Comparison of ENCODE assay signal across 18 cellular contexts in the genomic region with DNA sequence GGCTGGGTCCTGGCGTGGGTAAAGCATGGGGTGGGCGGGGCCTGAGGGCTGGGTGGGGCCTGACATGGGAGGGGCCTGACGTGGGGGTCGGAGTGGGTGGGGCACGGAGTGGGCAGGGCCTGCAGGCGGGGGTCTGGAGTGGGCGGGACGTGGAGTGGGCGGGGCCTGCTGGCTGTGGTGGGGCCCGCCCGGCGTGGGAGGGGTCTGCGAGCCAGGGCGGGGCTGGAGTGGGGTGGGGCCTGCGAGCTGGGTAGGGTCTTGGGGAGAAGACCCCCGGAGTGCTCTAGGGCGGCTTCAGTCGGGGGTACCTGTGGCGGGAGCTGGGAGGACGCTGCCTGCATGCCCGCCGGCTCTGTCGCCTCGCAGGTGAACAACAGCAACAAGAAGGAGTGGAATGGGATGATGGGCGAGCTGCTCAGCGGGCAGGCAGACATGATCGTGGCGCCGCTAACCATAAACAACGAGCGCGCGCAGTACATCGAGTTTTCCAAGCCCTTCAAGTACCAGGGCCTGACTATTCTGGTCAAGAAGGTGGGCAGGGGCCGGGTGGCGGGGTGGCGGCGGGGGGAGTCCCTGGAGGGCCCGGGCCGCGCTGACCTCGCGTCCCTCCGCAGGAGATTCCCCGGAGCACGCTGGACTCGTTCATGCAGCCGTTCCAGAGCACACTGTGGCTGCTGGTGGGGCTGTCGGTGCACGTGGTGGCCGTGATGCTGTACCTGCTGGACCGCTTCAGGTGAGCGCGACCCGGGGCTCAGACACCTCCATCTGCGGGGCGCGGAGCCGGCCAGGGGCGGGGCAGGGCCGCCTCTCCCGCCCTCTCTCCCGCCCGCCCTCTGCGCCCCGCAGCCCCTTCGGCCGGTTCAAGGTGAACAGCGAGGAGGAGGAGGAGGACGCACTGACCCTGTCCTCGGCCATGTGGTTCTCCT. TPM values are rescaled to one million over a fixed set of nuclear protein-coding genes. Genes with fewer than 3 reads are reported as not detected.
A peak's percentile ranks its signal among the peaks of the same experiment; 100 is the strongest.
DNase-seq lines count a peak whose midpoint lies in the region; ATAC-seq, FAIRE-seq and TF ChIP-seq lines count a peak whose summit lies in the region.
"Had no signal": no experiment of that assay in that cellular context is flagged by ENCODE, and none has a peak within 500 bp of the region (broad histone marks: within the 10 kb centered on the region; RNA-seq: fewer than 3 reads in every experiment).

No MANE protein-coding gene starts in this region.

- H3K79me2 ChIP-seq in HepG2 (ENCODE audit: insufficient read depth, low read length) (no peaks in the 10 kb centered on the region), hepatocyte (no peaks in the 10 kb centered on the region)

- no peaks in the 10 kb centered on the region for H3K9me3 ChIP-seq in HepG2 (ENCODE audit: low read length)
- no peaks in the 10 kb centered on the region for H3K9me3 ChIP-seq in right lobe of liver
- no peaks in the 10 kb centered on the region for H3K9me3 ChIP-seq in hepatocyte (ENCODE audit: low read depth)
- H3K9me3 ChIP-seq in Peyer's patch: no peaks in the 10 kb centered on the region
- H3K9me3 ChIP-seq: psoas muscle, tibial nerve had no signal

- intact Hi-C loops in HepG2 (cut with micrococcal nuclease; ENCODE audit: unreplicated experiment) (no loop called here), right lobe of liver (cut with DNase I) (loop anchor here in 1 of 2 donors (10.0 kb wide), 1 partner anchor 613 kb away; no protein-coding TSS in a partner anchor)

- BruUV-seq in HepG2 (replicated peaks; lab: Mats Ljungman, UMichigan): no TSS peak

- CTCF ChIA-PET in HepG2 (lab: Yijun Ruan, JAX; ENCODE audit: low intra/inter-chr PET ratio, low total read pairs): interaction anchor here (1.1 kb wide), 1 partner anchor 74 kb away, joined by 3 read pairs; no protein-coding TSS in a partner anchor

- POLR2A ChIA-PET in HepG2 (lab: Yijun Ruan, JAX): interaction anchor here (0.6 to 1.3 kb wide), 5 partner anchors 8 to 62 kb away, joined by 3 to 5 read pairs (median 3); a partner anchor contains a TSS

- H4K20me1 ChIP-seq in HepG2 (ENCODE audit: insufficient read depth, low read length) (no peaks in the 10 kb centered on the region), hepatocyte (ENCODE audit: insufficient read depth, poor library complexity, severe bottlenecking) (no peaks in the 10 kb centered on the region)

- FAIRE-seq in HepG2 (lab: Jason Lieb, UNC): no peak
- FAIRE-seq: GM12892 had no signal

- no peak overlapping the region for H3K27ac ChIP-seq in HepG2 (ENCODE audit: extremely low read length, insufficient read depth, low read length)
- no peak overlapping the region for H3K27ac ChIP-seq in right lobe of liver
- no peak overlapping the region for H3K27ac ChIP-seq in hepatocyte
- no peak overlapping the region for H3K27ac ChIP-seq in Peyer's patch
- H3K27ac ChIP-seq: foreskin keratinocyte, psoas muscle, tibial nerve, WERI-Rb-1 had no signal

- no peak for TF ChIP-seq RAD21 in HepG2 (CRISPR knock-in tag; IDR thresholded peaks at IDR 0.05)

- DNase-seq in HepG2 (ENCODE audit: low spot score): no peak
- DNase-seq in right lobe of liver: no peak
- peak; percentile 64 for DNase-seq in NCI-H748 treated with DMSO at 0.1 percent for 48 hours (lab: John Stamatoyannopoulos, UW)
- no peak for DNase-seq in hepatocyte (ENCODE audit: low spot score)
- no peak for DNase-seq in effector CD8-positive, alpha-beta T cell (lab: John Stamatoyannopoulos, UW)
- DNase-seq in NCI-H774 (lab: John Stamatoyannopoulos, UW): no peak
- DNase-seq in Peyer's patch: no peak
- DNase-seq in activated naive CD4-positive, alpha-beta T cell treated with Interleukin-2 at 50 U/mL for 16 hours: no peak
- DNase-seq: EL; foreskin keratinocyte; kidney glomerular epithelial cell; NCI-H1694; NK-92 treated with Interleukin-12 subunit alpha and Interleukin-12 subunit beta, amount 100 ng/mL, for 24 hours; psoas muscle; WERI-Rb-1 had no signal

- peak overlapping the region in 2 of 3 experiments; percentile 13 to 62; a peak in 3 of 6 replicates for H3K4me3 ChIP-seq in HepG2 (replicated peaks in 1 of 3; ENCODE audit: insufficient read depth in 1 of 3, low read depth in 2 of 3, low read length in 3 of 3)
- H3K4me3 ChIP-seq in right lobe of liver: no peak overlapping the region
- no peak overlapping the region for H3K4me3 ChIP-seq in hepatocyte
- no peak overlapping the region for H3K4me3 ChIP-seq in Peyer's patch

- H3K27me3 ChIP-seq in HepG2 (ENCODE audit: control insufficient read depth in 1 of 2, insufficient read depth in 2 of 2, low read length in 2 of 2) (peaks cover 20 to 88% of the 10 kb centered on the region in 2 experiments; a peak in 4 of 5 replicates), right lobe of liver (peaks cover 6 to 42% of the 10 kb centered on the region in 2 donors), hepatocyte (peaks cover 95% of the 10 kb centered on the region), Peyer's patch (peaks cover 0 to 70% of the 10 kb centered on the region in 2 donors)

- H3K36me3 ChIP-seq in HepG2 (replicated peaks in 1 of 2; ENCODE audit: control insufficient read depth in 1 of 2, insufficient read depth in 2 of 2, low read length in 2 of 2) (no peaks in the 10 kb centered on the region), right lobe of liver (no peaks in the 10 kb centered on the region), hepatocyte (replicated peaks; ENCODE audit: insufficient read depth, low read depth) (no peaks in the 10 kb centered on the region), Peyer's patch (no peaks in the 10 kb centered on the region)
- H3K36me3 ChIP-seq: tibial nerve, WERI-Rb-1 had no signal

- no peak overlapping the region for H2AFZ ChIP-seq in HepG2 (ENCODE audit: low read length)
- no peak overlapping the region for H2AFZ ChIP-seq in hepatocyte

- H3K4me2 ChIP-seq in HepG2 (ENCODE audit: low read depth, low read length): peak overlapping the region; percentile 63; the same call in 1 of the 2 replicates
- peak overlapping the region; percentile 78 for H3K4me2 ChIP-seq in hepatocyte

- ATAC-seq in HepG2 (peak; percentile 12), right lobe of liver (no peak)

- TF ChIP-seq POLR2A in HepG2 (IDR thresholded peaks at IDR 0.05; ENCODE audit: insufficient read depth in 1 of 2, low read depth in 2 of 2, low read length in 2 of 2) (no peak), right lobe of liver (IDR thresholded peaks at IDR 0.05) (no peak), Peyer's patch (IDR thresholded peaks at IDR 0.05) (no peak)

- 11% methylated on average over 7 of the region's 71 CpGs for WGBS in HepG2 (ENCODE audit: low lambda C conversion rate)
- 13% methylated on average over 12 of the region's 71 CpGs for WGBS in right lobe of liver (ENCODE audit: insufficient coverage, low coverage, low lambda C conversion rate, missing lambda C conversion rate)
- 9% methylated on average over 30 of the region's 71 CpGs for WGBS in hepatocyte (ENCODE audit: low lambda C conversion rate, missing lambda C conversion rate)

- no peaks in the 10 kb centered on the region for H3K9me2 ChIP-seq in hepatocyte (replicated peaks; ENCODE audit: insufficient read depth)

- no peak overlapping the region for H3K9ac ChIP-seq in HepG2 (ENCODE audit: insufficient read depth, low read depth, low read length)

- H3K4me1 ChIP-seq in HepG2 (ENCODE audit: insufficient read depth, low read length): no peaks in the 10 kb centered on the region
- H3K4me1 ChIP-seq in right lobe of liver: peaks cover 0 to 6% (median 0%) of the 10 kb centered on the region in 4 donors
- peaks cover 10% of the 10 kb centered on the region for H3K4me1 ChIP-seq in hepatocyte (ENCODE audit: insufficient read depth)
- peaks cover 0 to 31% (median 11%) of the 10 kb centered on the region in 4 donors for H3K4me1 ChIP-seq in Peyer's patch
- H3K4me1 ChIP-seq: foreskin keratinocyte had no signal

- TF ChIP-seq EP300 in HepG2 (IDR thresholded peaks at IDR 0.05; ENCODE audit: low read depth in 2 of 2, low read length in 2 of 2): no peak
- TF ChIP-seq EP300 in HepG2 (CRISPR knock-in tag; IDR thresholded peaks at IDR 0.05; ENCODE audit: borderline replicate concordance): no peak

- TF ChIP-seq CTCF in HepG2 (CRISPR knock-in tag; IDR thresholded peaks at IDR 0.05) (no peak), right lobe of liver (IDR thresholded peaks at IDR 0.05) (no peak), hepatocyte (IDR thresholded peaks at IDR 0.05; ENCODE audit: poor library complexity) (no peak), Peyer's patch (IDR thresholded peaks at IDR 0.05) (no peak)

- in situ Hi-C loops in HepG2 (cut with HindIII; ENCODE audit: extremely low pct_ligation_motif_present, low pct_unique_long_range_greater_than_20kb): no loop called here

RNA-seq across cellular contexts. Expression of a gene that starts 8.0 kb away (rescaled TPM):
- total RNA-seq in HepG2 (2016; rRNA removed; fragmentation: Illumina TruSeq; extraction: Trizol) (not detected in 2 replicates), right lobe of liver (under 1 TPM in 2 of 6 experiments, not detected in 4; 0.17 to 0.18 TPM), hepatocyte (0.73 and 1.1 TPM in 2 replicates), Peyer's patch (10 to 100 TPM; 14.5 to 45.7 (median 34.1) TPM)
- total RNA-seq in HepG2 (2016; cell fraction: cytosol; rRNA removed; fragmentation: Illumina TruSeq; extraction: Trizol; ENCODE audit: low read depth): not detected in 2 replicates
- total RNA-seq in HepG2 (2016; cell fraction: insoluble cytoplasmic fraction; rRNA removed; fragmentation: Illumina TruSeq; extraction: Trizol): not detected in 2 replicates
- total RNA-seq in HepG2 (2016; cell fraction: membrane; rRNA removed; fragmentation: Illumina TruSeq; extraction: Trizol): not detected in 2 replicates
- total RNA-seq in HepG2 (2016; cell fraction: nucleus; rRNA removed; fragmentation: Illumina TruSeq; extraction: Trizol): not detected in 2 replicates
- polyA plus RNA-seq in HepG2 (2011; rRNA removed) (not detected in 2 replicates), hepatocyte (0.89 and 2.6 TPM in 2 replicates)
- polyA plus RNA-seq in HepG2 (2011; cell fraction: cytosol; rRNA removed): 0.09 TPM in 1 of 2 replicates, not detected in the other
- 0.18 and 0.26 TPM in 2 replicates for polyA plus RNA-seq in HepG2 (2011; cell fraction: nucleus; rRNA removed)
- polyA plus RNA-seq in HepG2 (2012): not detected in 2 replicates
- not detected in 2 replicates for polyA plus RNA-seq in HepG2 (2016; cell fraction: cytosol; fragmentation: Illumina TruSeq; extraction: Trizol; ENCODE audit: low read depth)
- not detected in 2 replicates for polyA plus RNA-seq in HepG2 (2016; cell fraction: insoluble cytoplasmic fraction; fragmentation: Illumina TruSeq; extraction: Trizol; ENCODE audit: low read depth)
- not detected in 2 replicates for polyA plus RNA-seq in HepG2 (2016; cell fraction: membrane; fragmentation: Illumina TruSeq; extraction: Trizol; ENCODE audit: low read depth)
- not detected in 2 replicates for polyA plus RNA-seq in HepG2 (2016; cell fraction: nucleus; fragmentation: Illumina TruSeq; extraction: Trizol; ENCODE audit: insufficient read depth, low read depth)
- 0.21 TPM in 1 of 2 replicates, not detected in the other for polyA minus RNA-seq in HepG2 (2011; rRNA and poly(A)+ RNA removed; ENCODE audit: low replicate concordance)
- polyA minus RNA-seq in HepG2 (2011; cell fraction: cytosol; rRNA and poly(A)+ RNA removed): not detected in 2 replicates
- polyA minus RNA-seq in HepG2 (2011; cell fraction: nucleus; rRNA and poly(A)+ RNA removed): not detected in 2 replicates
- total RNA-seq: foreskin keratinocyte, psoas muscle, tibial nerve had no signal
- polyA plus RNA-seq: BJ, foreskin keratinocyte, psoas muscle had no signal

RNA-seq across cellular contexts. Expression of a gene that starts 10.0 kb away (rescaled TPM):
- total RNA-seq in HepG2 (2016; rRNA removed; fragmentation: Illumina TruSeq; extraction: Trizol): not detected in 2 replicates
- not detected in 2 replicates for total RNA-seq in HepG2 (2016; cell fraction: cytosol; rRNA removed; fragmentation: Illumina TruSeq; extraction: Trizol; ENCODE audit: low read depth)
- total RNA-seq in HepG2 (2016; cell fraction: insoluble cytoplasmic fraction; rRNA removed; fragmentation: Illumina TruSeq; extraction: Trizol): not detected in 2 replicates
- total RNA-seq in HepG2 (2016; cell fraction: membrane; rRNA removed; fragmentation: Illumina TruSeq; extraction: Trizol): not detected in 2 replicates
- not detected in 2 replicates for total RNA-seq in HepG2 (2016; cell fraction: nucleus; rRNA removed; fragmentation: Illumina TruSeq; extraction: Trizol)
- not detected in 2 replicates for polyA plus RNA-seq in HepG2 (2011; rRNA removed)
- not detected in 2 replicates for polyA plus RNA-seq in HepG2 (2011; cell fraction: cytosol; rRNA removed)
- not detected in 2 replicates for polyA plus RNA-seq in HepG2 (2011; cell fraction: nucleus; rRNA removed)
- polyA plus RNA-seq in HepG2 (2012): not detected in 2 replicates
- polyA plus RNA-seq in HepG2 (2016; cell fraction: cytosol; fragmentation: Illumina TruSeq; extraction: Trizol; ENCODE audit: low read depth): not detected in 2 replicates
- polyA plus RNA-seq in HepG2 (2016; cell fraction: insoluble cytoplasmic fraction; fragmentation: Illumina TruSeq; extraction: Trizol; ENCODE audit: low read depth): not detected in 2 replicates
- not detected in 2 replicates for polyA plus RNA-seq in HepG2 (2016; cell fraction: membrane; fragmentation: Illumina TruSeq; extraction: Trizol; ENCODE audit: low read depth)
- not detected in 2 replicates for polyA plus RNA-seq in HepG2 (2016; cell fraction: nucleus; fragmentation: Illumina TruSeq; extraction: Trizol; ENCODE audit: insufficient read depth, low read depth)
- 0.19 TPM in 1 of 2 replicates, not detected in the other for polyA minus RNA-seq in HepG2 (2011; rRNA and poly(A)+ RNA removed; ENCODE audit: low replicate concordance)
- not detected in 2 replicates for polyA minus RNA-seq in HepG2 (2011; cell fraction: cytosol; rRNA and poly(A)+ RNA removed)
- not detected in 2 replicates for polyA minus RNA-seq in HepG2 (2011; cell fraction: nucleus; rRNA and poly(A)+ RNA removed)
- total RNA-seq in right lobe of liver: not detected
- not detected in 2 replicates for total RNA-seq in hepatocyte
- not detected in 2 replicates for polyA plus RNA-seq in hepatocyte
- total RNA-seq in Peyer's patch: not detected
- total RNA-seq: foreskin keratinocyte, psoas muscle, tibial nerve had no signal
- polyA plus RNA-seq: BJ, foreskin keratinocyte, psoas muscle had no signal

RNA-seq across cellular contexts. Expression of a gene that starts 22.9 kb away (rescaled TPM):
- total RNA-seq in HepG2 (2016; rRNA removed; fragmentation: Illumina TruSeq; extraction: Trizol) (not detected in 2 replicates), right lobe of liver (not detected), hepatocyte (not detected in 2 replicates), Peyer's patch (not detected)
- total RNA-seq in HepG2 (2016; cell fraction: cytosol; rRNA removed; fragmentation: Illumina TruSeq; extraction: Trizol; ENCODE audit: low read depth): not detected in 2 replicates
- total RNA-seq in HepG2 (2016; cell fraction: insoluble cytoplasmic fraction; rRNA removed; fragmentation: Illumina TruSeq; extraction: Trizol): not detected in 2 replicates
- not detected in 2 replicates for total RNA-seq in HepG2 (2016; cell fraction: membrane; rRNA removed; fragmentation: Illumina TruSeq; extraction: Trizol)
- 0.09 TPM in 1 of 2 replicates, not detected in the other for total RNA-seq in HepG2 (2016; cell fraction: nucleus; rRNA removed; fragmentation: Illumina TruSeq; extraction: Trizol)
- polyA plus RNA-seq in HepG2 (2011; rRNA removed) (0.05 and 0.13 TPM in 2 replicates), hepatocyte (not detected in 2 replicates)
- 0.04 and 0.16 TPM in 2 replicates for polyA plus RNA-seq in HepG2 (2011; cell fraction: cytosol; rRNA removed)
- polyA plus RNA-seq in HepG2 (2011; cell fraction: nucleus; rRNA removed): 0.64 and 1.3 TPM in 2 replicates
- 0.32 and 0.40 TPM in 2 replicates for polyA plus RNA-seq in HepG2 (2012)
- not detected in 2 replicates for polyA plus RNA-seq in HepG2 (2016; cell fraction: cytosol; fragmentation: Illumina TruSeq; extraction: Trizol; ENCODE audit: low read depth)
- polyA plus RNA-seq in HepG2 (2016; cell fraction: insoluble cytoplasmic fraction; fragmentation: Illumina TruSeq; extraction: Trizol; ENCODE audit: low read depth): not detected in 2 replicates
- polyA plus RNA-seq in HepG2 (2016; cell fraction: membrane; fragmentation: Illumina TruSeq; extraction: Trizol; ENCODE audit: low read depth): not detected in 2 replicates
- not detected in 2 replicates for polyA plus RNA-seq in HepG2 (2016; cell fraction: nucleus; fragmentation: Illumina TruSeq; extraction: Trizol; ENCODE audit: insufficient read depth, low read depth)
- polyA minus RNA-seq in HepG2 (2011; rRNA and poly(A)+ RNA removed; ENCODE audit: low replicate concordance): 0.05 and 0.06 TPM in 2 replicates
- polyA minus RNA-seq in HepG2 (2011; cell fraction: cytosol; rRNA and poly(A)+ RNA removed): not detected in 2 replicates
- 0.39 TPM in 1 of 2 replicates, not detected in the other for polyA minus RNA-seq in HepG2 (2011; cell fraction: nucleus; rRNA and poly(A)+ RNA removed)
- total RNA-seq: psoas muscle had no signal

RNA-seq across cellular contexts. Expression of a gene that starts 26.5 kb away (rescaled TPM):
- 7.4 and 12.3 TPM in 2 replicates for total RNA-seq in HepG2 (2016; rRNA removed; fragmentation: Illumina TruSeq; extraction: Trizol)
- total RNA-seq in HepG2 (2016; cell fraction: cytosol; rRNA removed; fragmentation: Illumina TruSeq; extraction: Trizol; ENCODE audit: low read depth): 22.4 and 23.5 TPM in 2 replicates
- total RNA-seq in HepG2 (2016; cell fraction: insoluble cytoplasmic fraction; rRNA removed; fragmentation: Illumina TruSeq; extraction: Trizol): 6.6 and 15.0 TPM in 2 replicates
- 6.3 and 6.7 TPM in 2 replicates for total RNA-seq in HepG2 (2016; cell fraction: membrane; rRNA removed; fragmentation: Illumina TruSeq; extraction: Trizol)
- 17.6 and 21.6 TPM in 2 replicates for total RNA-seq in HepG2 (2016; cell fraction: nucleus; rRNA removed; fragmentation: Illumina TruSeq; extraction: Trizol)
- polyA plus RNA-seq in HepG2 (2011; rRNA removed): 15.4 and 21.6 TPM in 2 replicates
- 5.4 and 9.8 TPM in 2 replicates for polyA plus RNA-seq in HepG2 (2011; cell fraction: cytosol; rRNA removed)
- 144 and 175 TPM in 2 replicates for polyA plus RNA-seq in HepG2 (2011; cell fraction: nucleus; rRNA removed)
- polyA plus RNA-seq in HepG2 (2012): 13.6 and 16.6 TPM in 2 replicates
- 2.4 and 3.3 TPM in 2 replicates for polyA plus RNA-seq in HepG2 (2016; cell fraction: cytosol; fragmentation: Illumina TruSeq; extraction: Trizol; ENCODE audit: low read depth)
- 11.2 and 14.3 TPM in 2 replicates for polyA plus RNA-seq in HepG2 (2016; cell fraction: insoluble cytoplasmic fraction; fragmentation: Illumina TruSeq; extraction: Trizol; ENCODE audit: low read depth)
- 4.1 TPM in 2 replicates for polyA plus RNA-seq in HepG2 (2016; cell fraction: membrane; fragmentation: Illumina TruSeq; extraction: Trizol; ENCODE audit: low read depth)
- polyA plus RNA-seq in HepG2 (2016; cell fraction: nucleus; fragmentation: Illumina TruSeq; extraction: Trizol; ENCODE audit: insufficient read depth, low read depth): 64.9 and 72.0 TPM in 2 replicates
- polyA minus RNA-seq in HepG2 (2011; rRNA and poly(A)+ RNA removed; ENCODE audit: low replicate concordance): 27.3 and 55.4 TPM in 2 replicates
- polyA minus RNA-seq in HepG2 (2011; cell fraction: cytosol; rRNA and poly(A)+ RNA removed): 14.7 and 17.5 TPM in 2 replicates
- 33.0 and 36.8 TPM in 2 replicates for polyA minus RNA-seq in HepG2 (2011; cell fraction: nucleus; rRNA and poly(A)+ RNA removed)
- total RNA-seq in right lobe of liver: 10 to 100 TPM; 16.1 to 36.5 (median 27.9) TPM
- 21.3 and 26.2 TPM in 2 replicates for total RNA-seq in hepatocyte
- 12.2 and 16.2 TPM in 2 replicates for polyA plus RNA-seq in hepatocyte
- total RNA-seq in Peyer's patch: 100 to 1,000 TPM in 2 of 4 donors, 10 to 100 TPM in 2; 37.7 to 118 (median 78.7) TPM

RNA-seq across cellular contexts. Expression of a gene that starts 26.7 kb away (rescaled TPM):
- total RNA-seq in HepG2 (2016; rRNA removed; fragmentation: Illumina TruSeq; extraction: Trizol) (41.2 and 49.4 TPM in 2 replicates), right lobe of liver (10 to 100 TPM; 21.5 to 53.3 (median 25.5) TPM), hepatocyte (74.3 and 82.2 TPM in 2 replicates), Peyer's patch (10 to 100 TPM; 58.6 to 82.0 (median 71.6) TPM)
- total RNA-seq in HepG2 (2016; cell fraction: cytosol; rRNA removed; fragmentation: Illumina TruSeq; extraction: Trizol; ENCODE audit: low read depth): 92.0 and 105 TPM in 2 replicates
- 41.5 and 51.7 TPM in 2 replicates for total RNA-seq in HepG2 (2016; cell fraction: insoluble cytoplasmic fraction; rRNA removed; fragmentation: Illumina TruSeq; extraction: Trizol)
- 94.3 and 110 TPM in 2 replicates for total RNA-seq in HepG2 (2016; cell fraction: membrane; rRNA removed; fragmentation: Illumina TruSeq; extraction: Trizol)
- total RNA-seq in HepG2 (2016; cell fraction: nucleus; rRNA removed; fragmentation: Illumina TruSeq; extraction: Trizol): 19.3 TPM in 2 replicates
- polyA plus RNA-seq in HepG2 (2011; rRNA removed) (35.9 and 44.8 TPM in 2 replicates), hepatocyte (128 and 137 TPM in 2 replicates)
- polyA plus RNA-seq in HepG2 (2011; cell fraction: cytosol; rRNA removed): 38.7 and 58.7 TPM in 2 replicates
- 26.1 and 28.6 TPM in 2 replicates for polyA plus RNA-seq in HepG2 (2011; cell fraction: nucleus; rRNA removed)
- polyA plus RNA-seq in HepG2 (2012): 18.0 and 31.4 TPM in 2 replicates
- 109 and 132 TPM in 2 replicates for polyA plus RNA-seq in HepG2 (2016; cell fraction: cytosol; fragmentation: Illumina TruSeq; extraction: Trizol; ENCODE audit: low read depth)
- 49.3 and 50.3 TPM in 2 replicates for polyA plus RNA-seq in HepG2 (2016; cell fraction: insoluble cytoplasmic fraction; fragmentation: Illumina TruSeq; extraction: Trizol; ENCODE audit: low read depth)
- polyA plus RNA-seq in HepG2 (2016; cell fraction: membrane; fragmentation: Illumina TruSeq; extraction: Trizol; ENCODE audit: low read depth): 89.4 and 104 TPM in 2 replicates
- polyA plus RNA-seq in HepG2 (2016; cell fraction: nucleus; fragmentation: Illumina TruSeq; extraction: Trizol; ENCODE audit: insufficient read depth, low read depth): 39.2 and 44.3 TPM in 2 replicates
- 18.2 and 39.2 TPM in 2 replicates for polyA minus RNA-seq in HepG2 (2011; rRNA and poly(A)+ RNA removed; ENCODE audit: low replicate concordance)
- polyA minus RNA-seq in HepG2 (2011; cell fraction: cytosol; rRNA and poly(A)+ RNA removed): 12.4 and 13.8 TPM in 2 replicates
- 4.1 TPM in 2 replicates for polyA minus RNA-seq in HepG2 (2011; cell fraction: nucleus; rRNA and poly(A)+ RNA removed)

Comparison
In these comparisons a context has a peak if more than half of its experiments do, and no peak if none do; other contexts are left out.
1. H3K4me3 ChIP-seq: peak in HepG2 (2 of 3); none in right lobe of liver (0 of 3), hepatocyte (single experiment) and Peyer's patch (0 of 4).